Comparison of ENCODE assay signal across 1 cellular context in the genomic region with DNA sequence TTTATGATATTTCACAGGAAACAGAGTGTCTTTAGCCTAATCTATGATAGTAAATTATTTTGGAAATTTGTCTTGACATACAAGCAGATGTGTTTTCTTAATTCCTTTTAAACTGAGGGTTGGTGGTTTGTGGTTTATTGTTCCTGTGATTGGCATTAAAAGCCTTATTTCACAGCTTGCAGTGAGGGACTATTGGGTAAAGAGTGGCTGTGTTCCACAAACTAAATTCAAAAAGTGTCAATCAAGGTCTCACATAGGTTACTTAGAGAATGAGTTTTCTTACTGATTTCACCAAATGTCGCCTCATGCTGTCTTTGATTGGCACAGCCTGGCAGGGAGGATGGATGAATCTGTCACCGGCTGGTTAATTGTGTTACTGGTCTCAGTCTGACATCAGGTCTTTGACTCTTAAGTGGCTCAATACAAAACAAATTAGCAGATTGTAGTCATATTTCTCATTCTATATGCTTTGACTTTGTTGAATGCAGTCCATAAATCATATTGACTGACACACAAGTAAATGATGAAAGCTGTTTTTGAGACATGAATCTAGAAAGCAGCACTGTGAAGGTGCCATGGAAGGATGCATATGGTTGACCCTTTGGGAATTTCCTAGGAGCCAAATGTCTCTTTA.
A peak's percentile ranks its signal among the peaks of the same experiment; 100 is the strongest.
TF ChIP-seq lines count a peak whose summit lies in the region.

No MANE protein-coding gene starts in this region.

TF ChIP-seq in HEK293, 187 proteins besides CTCF, POLR2A, EP300 and RAD21 (continued from another document and continues in another):
- TF ChIP-seq ZNF138 (tag by site-specific recombination; IDR thresholded peaks at IDR 0.05; ENCODE audit: borderline replicate concordance) (no peak), ZNF585B (tag by site-specific recombination; IDR thresholded peaks at IDR 0.05) (no peak), MYNN (tag by site-specific recombination; IDR thresholded peaks at IDR 0.05; ENCODE audit: borderline replicate concordance) (no peak), MZF1 (tag by site-specific recombination; IDR thresholded peaks at IDR 0.05; ENCODE audit: borderline replicate concordance) (no peak), KLF16 (tag by site-specific recombination; IDR thresholded peaks at IDR 0.05) (no peak), ZBTB48 (tag by site-specific recombination; IDR thresholded peaks at IDR 0.05) (no peak), GLI4 (tag by site-specific recombination; IDR thresholded peaks at IDR 0.05) (no peak), SP7 (tag by site-specific recombination; IDR thresholded peaks at IDR 0.05) (no peak), ZNF214 (tag by site-specific recombination; IDR thresholded peaks at IDR 0.05; ENCODE audit: borderline replicate concordance) (no peak), ZFHX2 (tag by site-specific recombination; conservative IDR thresholded peaks at IDR 0.05) (no peak), ZNF544 (tag by site-specific recombination; IDR thresholded peaks at IDR 0.05) (no peak), ZNF311 (tag by site-specific recombination; IDR thresholded peaks at IDR 0.05; ENCODE audit: borderline replicate concordance) (no peak), ZNF629 (tag by site-specific recombination; IDR thresholded peaks at IDR 0.05) (peak; percentile 57; the same call in 1 of the 2 replicates), ZNF175 (tag by site-specific recombination; IDR thresholded peaks at IDR 0.05) (no peak), ZNF600 (tag by site-specific recombination; IDR thresholded peaks at IDR 0.05) (no peak), ZNF558 (tag by site-specific recombination; IDR thresholded peaks at IDR 0.05) (no peak), ZNF302 (tag by site-specific recombination; IDR thresholded peaks at IDR 0.05; ENCODE audit: low read depth) (no peak), ZNF391 (tag by site-specific recombination; IDR thresholded peaks at IDR 0.05; ENCODE audit: borderline replicate concordance, low read depth) (no peak), GFI1B (tag by site-specific recombination; IDR thresholded peaks at IDR 0.05) (peak; percentile 76), ZNF624 (tag by site-specific recombination; IDR thresholded peaks at IDR 0.05) (no peak), KLF9 (tag by site-specific recombination; IDR thresholded peaks at IDR 0.05; ENCODE audit: low read depth) (no peak), ZNF23 (tag by site-specific recombination; IDR thresholded peaks at IDR 0.05; ENCODE audit: borderline replicate concordance) (no peak), ZNF701 (tag by site-specific recombination; IDR thresholded peaks at IDR 0.05) (no peak), ZSCAN16 (tag by site-specific recombination; IDR thresholded peaks at IDR 0.05) (no peak), ZNF324 (tag by site-specific recombination; IDR thresholded peaks at IDR 0.05) (no peak), REPIN1 (tag by site-specific recombination; IDR thresholded peaks at IDR 0.05; ENCODE audit: low read depth) (no peak), ZSCAN23 (tag by site-specific recombination; IDR thresholded peaks at IDR 0.05) (no peak), SP3 (tag by site-specific recombination; IDR thresholded peaks at IDR 0.05) (no peak), ZBTB20 (tag by site-specific recombination; IDR thresholded peaks at IDR 0.05) (no peak), ZNF24 (tag by site-specific recombination; IDR thresholded peaks at IDR 0.05) (no peak), ZNF560 (tag by site-specific recombination; IDR thresholded peaks at IDR 0.05; ENCODE audit: borderline replicate concordance) (no peak), ZBTB8A (tag by site-specific recombination; IDR thresholded peaks at IDR 0.05) (no peak)
- TF ChIP-seq, protein P1, sequence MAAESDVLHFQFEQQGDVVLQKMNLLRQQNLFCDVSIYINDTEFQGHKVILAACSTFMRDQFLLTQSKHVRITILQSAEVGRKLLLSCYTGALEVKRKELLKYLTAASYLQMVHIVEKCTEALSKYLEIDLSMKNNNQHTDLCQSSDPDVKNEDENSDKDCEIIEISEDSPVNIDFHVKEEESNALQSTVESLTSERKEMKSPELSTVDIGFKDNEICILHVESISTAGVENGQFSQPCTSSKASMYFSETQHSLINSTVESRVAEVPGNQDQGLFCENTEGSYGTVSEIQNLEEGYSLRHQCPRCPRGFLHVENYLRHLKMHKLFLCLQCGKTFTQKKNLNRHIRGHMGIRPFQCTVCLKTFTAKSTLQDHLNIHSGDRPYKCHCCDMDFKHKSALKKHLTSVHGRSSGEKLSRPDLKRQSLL (tag by site-specific recombination; IDR thresholded peaks at IDR 0.05) = no peak
- TF ChIP-seq, protein P2, sequence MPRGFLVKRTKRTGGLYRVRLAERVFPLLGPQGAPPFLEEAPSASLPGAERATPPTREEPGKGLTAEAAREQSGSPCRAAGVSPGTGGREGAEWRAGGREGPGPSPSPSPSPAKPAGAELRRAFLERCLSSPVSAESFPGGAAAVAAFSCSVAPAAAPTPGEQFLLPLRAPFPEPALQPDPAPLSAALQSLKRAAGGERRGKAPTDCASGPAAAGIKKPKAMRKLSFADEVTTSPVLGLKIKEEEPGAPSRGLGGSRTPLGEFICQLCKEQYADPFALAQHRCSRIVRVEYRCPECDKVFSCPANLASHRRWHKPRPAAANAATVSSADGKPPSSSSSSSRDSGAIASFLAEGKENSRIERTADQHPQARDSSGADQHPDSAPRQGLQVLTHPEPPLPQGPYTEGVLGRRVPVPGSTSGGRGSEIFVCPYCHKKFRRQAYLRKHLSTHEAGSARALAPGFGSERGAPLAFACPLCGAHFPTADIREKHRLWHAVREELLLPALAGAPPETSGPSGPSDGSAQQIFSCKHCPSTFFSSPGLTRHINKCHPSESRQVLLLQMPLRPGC (tag by site-specific recombination; IDR thresholded peaks at IDR 0.05) = peak; percentile 66; the same call in 1 of the 2 replicates
- TF ChIP-seq, protein P3, sequence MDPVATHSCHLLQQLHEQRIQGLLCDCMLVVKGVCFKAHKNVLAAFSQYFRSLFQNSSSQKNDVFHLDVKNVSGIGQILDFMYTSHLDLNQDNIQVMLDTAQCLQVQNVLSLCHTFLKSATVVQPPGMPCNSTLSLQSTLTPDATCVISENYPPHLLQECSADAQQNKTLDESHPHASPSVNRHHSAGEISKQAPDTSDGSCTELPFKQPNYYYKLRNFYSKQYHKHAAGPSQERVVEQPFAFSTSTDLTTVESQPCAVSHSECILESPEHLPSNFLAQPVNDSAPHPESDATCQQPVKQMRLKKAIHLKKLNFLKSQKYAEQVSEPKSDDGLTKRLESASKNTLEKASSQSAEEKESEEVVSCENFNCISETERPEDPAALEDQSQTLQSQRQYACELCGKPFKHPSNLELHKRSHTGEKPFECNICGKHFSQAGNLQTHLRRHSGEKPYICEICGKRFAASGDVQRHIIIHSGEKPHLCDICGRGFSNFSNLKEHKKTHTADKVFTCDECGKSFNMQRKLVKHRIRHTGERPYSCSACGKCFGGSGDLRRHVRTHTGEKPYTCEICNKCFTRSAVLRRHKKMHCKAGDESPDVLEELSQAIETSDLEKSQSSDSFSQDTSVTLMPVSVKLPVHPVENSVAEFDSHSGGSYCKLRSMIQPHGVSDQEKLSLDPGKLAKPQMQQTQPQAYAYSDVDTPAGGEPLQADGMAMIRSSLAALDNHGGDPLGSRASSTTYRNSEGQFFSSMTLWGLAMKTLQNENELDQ (tag by site-specific recombination; IDR thresholded peaks at IDR 0.05; ENCODE audit: low read depth) = no peak
- TF ChIP-seq, protein P4, sequence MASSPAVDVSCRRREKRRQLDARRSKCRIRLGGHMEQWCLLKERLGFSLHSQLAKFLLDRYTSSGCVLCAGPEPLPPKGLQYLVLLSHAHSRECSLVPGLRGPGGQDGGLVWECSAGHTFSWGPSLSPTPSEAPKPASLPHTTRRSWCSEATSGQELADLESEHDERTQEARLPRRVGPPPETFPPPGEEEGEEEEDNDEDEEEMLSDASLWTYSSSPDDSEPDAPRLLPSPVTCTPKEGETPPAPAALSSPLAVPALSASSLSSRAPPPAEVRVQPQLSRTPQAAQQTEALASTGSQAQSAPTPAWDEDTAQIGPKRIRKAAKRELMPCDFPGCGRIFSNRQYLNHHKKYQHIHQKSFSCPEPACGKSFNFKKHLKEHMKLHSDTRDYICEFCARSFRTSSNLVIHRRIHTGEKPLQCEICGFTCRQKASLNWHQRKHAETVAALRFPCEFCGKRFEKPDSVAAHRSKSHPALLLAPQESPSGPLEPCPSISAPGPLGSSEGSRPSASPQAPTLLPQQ (tag by site-specific recombination; IDR thresholded peaks at IDR 0.05) = no peak
- TF ChIP-seq, protein P5, sequence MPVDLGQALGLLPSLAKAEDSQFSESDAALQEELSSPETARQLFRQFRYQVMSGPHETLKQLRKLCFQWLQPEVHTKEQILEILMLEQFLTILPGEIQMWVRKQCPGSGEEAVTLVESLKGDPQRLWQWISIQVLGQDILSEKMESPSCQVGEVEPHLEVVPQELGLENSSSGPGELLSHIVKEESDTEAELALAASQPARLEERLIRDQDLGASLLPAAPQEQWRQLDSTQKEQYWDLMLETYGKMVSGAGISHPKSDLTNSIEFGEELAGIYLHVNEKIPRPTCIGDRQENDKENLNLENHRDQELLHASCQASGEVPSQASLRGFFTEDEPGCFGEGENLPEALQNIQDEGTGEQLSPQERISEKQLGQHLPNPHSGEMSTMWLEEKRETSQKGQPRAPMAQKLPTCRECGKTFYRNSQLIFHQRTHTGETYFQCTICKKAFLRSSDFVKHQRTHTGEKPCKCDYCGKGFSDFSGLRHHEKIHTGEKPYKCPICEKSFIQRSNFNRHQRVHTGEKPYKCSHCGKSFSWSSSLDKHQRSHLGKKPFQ (tag by site-specific recombination; IDR thresholded peaks at IDR 0.05) = no peak
- TF ChIP-seq, protein P6, sequence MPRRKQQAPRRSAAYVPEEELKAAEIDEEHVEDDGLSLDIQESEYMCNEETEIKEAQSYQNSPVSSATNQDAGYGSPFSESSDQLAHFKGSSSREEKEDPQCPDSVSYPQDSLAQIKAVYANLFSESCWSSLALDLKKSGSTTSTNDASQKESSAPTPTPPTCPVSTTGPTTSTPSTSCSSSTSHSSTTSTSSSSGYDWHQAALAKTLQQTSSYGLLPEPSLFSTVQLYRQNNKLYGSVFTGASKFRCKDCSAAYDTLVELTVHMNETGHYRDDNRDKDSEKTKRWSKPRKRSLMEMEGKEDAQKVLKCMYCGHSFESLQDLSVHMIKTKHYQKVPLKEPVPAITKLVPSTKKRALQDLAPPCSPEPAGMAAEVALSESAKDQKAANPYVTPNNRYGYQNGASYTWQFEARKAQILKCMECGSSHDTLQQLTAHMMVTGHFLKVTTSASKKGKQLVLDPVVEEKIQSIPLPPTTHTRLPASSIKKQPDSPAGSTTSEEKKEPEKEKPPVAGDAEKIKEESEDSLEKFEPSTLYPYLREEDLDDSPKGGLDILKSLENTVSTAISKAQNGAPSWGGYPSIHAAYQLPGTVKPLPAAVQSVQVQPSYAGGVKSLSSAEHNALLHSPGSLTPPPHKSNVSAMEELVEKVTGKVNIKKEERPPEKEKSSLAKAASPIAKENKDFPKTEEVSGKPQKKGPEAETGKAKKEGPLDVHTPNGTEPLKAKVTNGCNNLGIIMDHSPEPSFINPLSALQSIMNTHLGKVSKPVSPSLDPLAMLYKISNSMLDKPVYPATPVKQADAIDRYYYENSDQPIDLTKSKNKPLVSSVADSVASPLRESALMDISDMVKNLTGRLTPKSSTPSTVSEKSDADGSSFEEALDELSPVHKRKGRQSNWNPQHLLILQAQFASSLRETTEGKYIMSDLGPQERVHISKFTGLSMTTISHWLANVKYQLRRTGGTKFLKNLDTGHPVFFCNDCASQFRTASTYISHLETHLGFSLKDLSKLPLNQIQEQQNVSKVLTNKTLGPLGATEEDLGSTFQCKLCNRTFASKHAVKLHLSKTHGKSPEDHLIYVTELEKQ (tag by site-specific recombination; IDR thresholded peaks at IDR 0.05; ENCODE audit: borderline replicate concordance) = no peak; the same call in 1 of the 2 replicates
- TF ChIP-seq, protein P7, sequence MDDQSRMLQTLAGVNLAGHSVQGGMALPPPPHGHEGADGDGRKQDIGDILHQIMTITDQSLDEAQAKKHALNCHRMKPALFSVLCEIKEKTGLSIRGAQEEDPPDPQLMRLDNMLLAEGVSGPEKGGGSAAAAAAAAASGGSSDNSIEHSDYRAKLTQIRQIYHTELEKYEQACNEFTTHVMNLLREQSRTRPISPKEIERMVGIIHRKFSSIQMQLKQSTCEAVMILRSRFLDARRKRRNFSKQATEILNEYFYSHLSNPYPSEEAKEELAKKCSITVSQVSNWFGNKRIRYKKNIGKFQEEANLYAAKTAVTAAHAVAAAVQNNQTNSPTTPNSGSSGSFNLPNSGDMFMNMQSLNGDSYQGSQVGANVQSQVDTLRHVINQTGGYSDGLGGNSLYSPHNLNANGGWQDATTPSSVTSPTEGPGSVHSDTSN (CRISPR knock-in tag; IDR thresholded peaks at IDR 0.05) = no peak
- TF ChIP-seq, protein P8, sequence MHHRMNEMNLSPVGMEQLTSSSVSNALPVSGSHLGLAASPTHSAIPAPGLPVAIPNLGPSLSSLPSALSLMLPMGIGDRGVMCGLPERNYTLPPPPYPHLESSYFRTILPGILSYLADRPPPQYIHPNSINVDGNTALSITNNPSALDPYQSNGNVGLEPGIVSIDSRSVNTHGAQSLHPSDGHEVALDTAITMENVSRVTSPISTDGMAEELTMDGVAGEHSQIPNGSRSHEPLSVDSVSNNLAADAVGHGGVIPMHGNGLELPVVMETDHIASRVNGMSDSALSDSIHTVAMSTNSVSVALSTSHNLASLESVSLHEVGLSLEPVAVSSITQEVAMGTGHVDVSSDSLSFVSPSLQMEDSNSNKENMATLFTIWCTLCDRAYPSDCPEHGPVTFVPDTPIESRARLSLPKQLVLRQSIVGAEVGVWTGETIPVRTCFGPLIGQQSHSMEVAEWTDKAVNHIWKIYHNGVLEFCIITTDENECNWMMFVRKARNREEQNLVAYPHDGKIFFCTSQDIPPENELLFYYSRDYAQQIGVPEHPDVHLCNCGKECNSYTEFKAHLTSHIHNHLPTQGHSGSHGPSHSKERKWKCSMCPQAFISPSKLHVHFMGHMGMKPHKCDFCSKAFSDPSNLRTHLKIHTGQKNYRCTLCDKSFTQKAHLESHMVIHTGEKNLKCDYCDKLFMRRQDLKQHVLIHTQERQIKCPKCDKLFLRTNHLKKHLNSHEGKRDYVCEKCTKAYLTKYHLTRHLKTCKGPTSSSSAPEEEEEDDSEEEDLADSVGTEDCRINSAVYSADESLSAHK (tag by site-specific recombination; IDR thresholded peaks at IDR 0.05) = peak; percentile 54
- TF ChIP-seq, protein P9, sequence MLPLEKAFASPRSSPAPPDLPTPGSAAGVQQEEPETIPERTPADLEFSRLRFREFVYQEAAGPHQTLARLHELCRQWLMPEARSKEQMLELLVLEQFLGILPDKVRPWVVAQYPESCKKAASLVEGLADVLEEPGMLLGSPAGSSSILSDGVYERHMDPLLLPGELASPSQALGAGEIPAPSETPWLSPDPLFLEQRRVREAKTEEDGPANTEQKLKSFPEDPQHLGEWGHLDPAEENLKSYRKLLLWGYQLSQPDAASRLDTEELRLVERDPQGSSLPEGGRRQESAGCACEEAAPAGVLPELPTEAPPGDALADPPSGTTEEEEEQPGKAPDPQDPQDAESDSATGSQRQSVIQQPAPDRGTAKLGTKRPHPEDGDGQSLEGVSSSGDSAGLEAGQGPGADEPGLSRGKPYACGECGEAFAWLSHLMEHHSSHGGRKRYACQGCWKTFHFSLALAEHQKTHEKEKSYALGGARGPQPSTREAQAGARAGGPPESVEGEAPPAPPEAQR (tag by site-specific recombination; IDR thresholded peaks at IDR 0.05) = no peak
